Comparison of ENCODE assay signal across 1 cellular context in genomic region chr20:49286689-49287551, GRCh38.
A peak's percentile ranks its signal among the peaks of the same experiment; 100 is the strongest.
TF ChIP-seq lines count a peak whose summit lies in the region.

No MANE protein-coding gene starts in this region.

TF ChIP-seq in HepG2, 621 proteins besides CTCF, POLR2A, EP300 and RAD21 (continued from another document and continues in another):
- TF ChIP-seq WIZ (CRISPR knock-in tag; IDR thresholded peaks at IDR 0.05): no peak
- TF ChIP-seq MBD4 (IDR thresholded peaks at IDR 0.05; ENCODE audit: borderline replicate concordance, low read length): peak; percentile 68; the same call in 1 of the 2 replicates
- TF ChIP-seq ZBTB3 (CRISPR knock-in tag; IDR thresholded peaks at IDR 0.05; ENCODE audit: borderline replicate concordance, low read depth): no peak
- TF ChIP-seq MED1 (CRISPR knock-in tag; IDR thresholded peaks at IDR 0.05): no peak
- TF ChIP-seq STAG1 (CRISPR knock-in tag; IDR thresholded peaks at IDR 0.05): no peak
- peak; percentile 87; the same call in 1 of the 2 replicates for TF ChIP-seq ZC3H4 (CRISPR knock-in tag; IDR thresholded peaks at IDR 0.05; ENCODE audit: borderline replicate concordance)
- no peak for TF ChIP-seq CHD2 (IDR thresholded peaks at IDR 0.05; ENCODE audit: low read depth, low read length)
- TF ChIP-seq ZNF343 (CRISPR knock-in tag; IDR thresholded peaks at IDR 0.05): peak; percentile 59; the same call in 1 of the 2 replicates
- TF ChIP-seq RELA (CRISPR knock-in tag; IDR thresholded peaks at IDR 0.05): no peak
- no peak for TF ChIP-seq FOXO4 (CRISPR knock-in tag; conservative IDR thresholded peaks at IDR 0.05)
- TF ChIP-seq ZNF446 (CRISPR knock-in tag; IDR thresholded peaks at IDR 0.05): peak; percentile 77; the same call in 1 of the 2 replicates
- TF ChIP-seq ZNF335 (CRISPR knock-in tag; IDR thresholded peaks at IDR 0.05): no peak
- TF ChIP-seq MATR3 (CRISPR knock-in tag; IDR thresholded peaks at IDR 0.05): no peak
- TF ChIP-seq SSRP1 (CRISPR knock-in tag; IDR thresholded peaks at IDR 0.05): 0 out of 2 replicates have a peak, but pooled peaks have one; percentile 79
- no peak for TF ChIP-seq SP5 (CRISPR knock-in tag; IDR thresholded peaks at IDR 0.05; ENCODE audit: borderline replicate concordance, low read depth)
- TF ChIP-seq PHF20 (CRISPR knock-in tag; IDR thresholded peaks at IDR 0.05): no peak
- TF ChIP-seq ETV5 (CRISPR knock-in tag; IDR thresholded peaks at IDR 0.05; ENCODE audit: borderline replicate concordance): no peak
- peak; percentile 62 for TF ChIP-seq POLR2G (IDR thresholded peaks at IDR 0.05; ENCODE audit: low read depth, low read length)
- no peak for TF ChIP-seq ZNF740 (CRISPR knock-in tag; IDR thresholded peaks at IDR 0.05)
- TF ChIP-seq PRDM10 (CRISPR knock-in tag; IDR thresholded peaks at IDR 0.05; ENCODE audit: low read depth): no peak
- peak; percentile 25; the same call in 1 of the 2 replicates for TF ChIP-seq ZMYM2 (CRISPR knock-in tag; IDR thresholded peaks at IDR 0.05)
- no peak for TF ChIP-seq ZNF274 (CRISPR knock-in tag; IDR thresholded peaks at IDR 0.05)
- 0 out of 2 replicates have a peak, but pooled peaks have one; percentile 42 for TF ChIP-seq PITX1 (CRISPR knock-in tag; IDR thresholded peaks at IDR 0.05)
- peak; percentile 36; the same call in 1 of the 2 replicates for TF ChIP-seq POLR2AphosphoS5 (IDR thresholded peaks at IDR 0.05; ENCODE audit: low read depth, low read length)
- TF ChIP-seq JUN (CRISPR knock-in tag; IDR thresholded peaks at IDR 0.05): peak; percentile 8; the same call in 1 of the 2 replicates
- no peak for TF ChIP-seq MTF1 (CRISPR knock-in tag; IDR thresholded peaks at IDR 0.05)
- TF ChIP-seq HMGA1 (CRISPR knock-in tag; conservative IDR thresholded peaks at IDR 0.05): no peak
- peak; percentile 89; the same call in 1 of the 2 replicates for TF ChIP-seq ZNF562 (CRISPR knock-in tag; IDR thresholded peaks at IDR 0.05; ENCODE audit: borderline replicate concordance)
- TF ChIP-seq TGIF2 (CRISPR knock-in tag; IDR thresholded peaks at IDR 0.05): no peak
- TF ChIP-seq NONO (IDR thresholded peaks at IDR 0.05): no peak
- TF ChIP-seq NONO (CRISPR knock-in tag; conservative IDR thresholded peaks at IDR 0.05): 0 out of 2 replicates have a peak, but pooled peaks have one; percentile 44
- no peak for TF ChIP-seq ZNF816 (CRISPR knock-in tag; IDR thresholded peaks at IDR 0.05; ENCODE audit: borderline replicate concordance)
- no peak for TF ChIP-seq JDP2 (CRISPR knock-in tag; IDR thresholded peaks at IDR 0.05; ENCODE audit: borderline replicate concordance)
- peak; percentile 62; the same call in 1 of the 2 replicates for TF ChIP-seq AKAP8 (CRISPR knock-in tag; IDR thresholded peaks at IDR 0.05)
- TF ChIP-seq ZNF350 (CRISPR knock-in tag; IDR thresholded peaks at IDR 0.05; ENCODE audit: borderline replicate concordance, low read depth): no peak
- TF ChIP-seq ARNT2 (CRISPR knock-in tag; IDR thresholded peaks at IDR 0.05; ENCODE audit: low read depth): 0 out of 2 replicates have a peak, but pooled peaks have one; percentile 49
- no peak for TF ChIP-seq AGO1 (IDR thresholded peaks at IDR 0.05; ENCODE audit: low read depth, low read length, poor library complexity, severe bottlenecking)
- no peak for TF ChIP-seq RFX3 (CRISPR knock-in tag; IDR thresholded peaks at IDR 0.05)
- TF ChIP-seq ZHX2 (IDR thresholded peaks at IDR 0.05; ENCODE audit: low read depth): no peak
- TF ChIP-seq ZHX2 (CRISPR knock-in tag; IDR thresholded peaks at IDR 0.05; ENCODE audit: borderline replicate concordance): no peak
- peak; percentile 38; the same call in 1 of the 2 replicates for TF ChIP-seq ELF1 (CRISPR knock-in tag; IDR thresholded peaks at IDR 0.05)
- peak; percentile 57; the same call in 1 of the 2 replicates for TF ChIP-seq ZBTB38 (CRISPR knock-in tag; IDR thresholded peaks at IDR 0.05)
- TF ChIP-seq NFYC (CRISPR knock-in tag; IDR thresholded peaks at IDR 0.05): peak; percentile 72
- TF ChIP-seq NFE2L2 (IDR thresholded peaks at IDR 0.05; ENCODE audit: low read length): no peak
- no peak for TF ChIP-seq MLXIP (CRISPR knock-in tag; IDR thresholded peaks at IDR 0.05; ENCODE audit: borderline replicate concordance)
- TF ChIP-seq ATF7 (IDR thresholded peaks at IDR 0.05): no peak
- TF ChIP-seq ATF7 (CRISPR knock-in tag; IDR thresholded peaks at IDR 0.05): no peak
- TF ChIP-seq ZBTB33 (CRISPR knock-in tag; IDR thresholded peaks at IDR 0.05): no peak
- no peak for TF ChIP-seq CREB1 (IDR thresholded peaks at IDR 0.05)
- no peak for TF ChIP-seq CREB1 (CRISPR knock-in tag; IDR thresholded peaks at IDR 0.05)
- no peak for TF ChIP-seq ZBTB1 (CRISPR knock-in tag; IDR thresholded peaks at IDR 0.05; ENCODE audit: borderline replicate concordance)
- peak; percentile 31; the same call in 1 of the 2 replicates for TF ChIP-seq PAF1 (CRISPR knock-in tag; IDR thresholded peaks at IDR 0.05)
- TF ChIP-seq NFYB (CRISPR knock-in tag; IDR thresholded peaks at IDR 0.05): peak; percentile 56; the same call in 1 of the 2 replicates
- TF ChIP-seq HES4 (CRISPR knock-in tag; IDR thresholded peaks at IDR 0.05; ENCODE audit: borderline replicate concordance): no peak
- TF ChIP-seq ZSCAN9 (CRISPR knock-in tag; IDR thresholded peaks at IDR 0.05; ENCODE audit: borderline replicate concordance): 0 out of 2 replicates have a peak, but pooled peaks have one; percentile 7
- 0 out of 2 replicates have a peak, but pooled peaks have one; percentile 13 for TF ChIP-seq SALL1 (CRISPR knock-in tag; IDR thresholded peaks at IDR 0.05)
- TF ChIP-seq ZNF567 (CRISPR knock-in tag; IDR thresholded peaks at IDR 0.05; ENCODE audit: borderline replicate concordance): no peak
